18 cellular contexts compared by ENCODE assay signal in the genomic region with DNA sequence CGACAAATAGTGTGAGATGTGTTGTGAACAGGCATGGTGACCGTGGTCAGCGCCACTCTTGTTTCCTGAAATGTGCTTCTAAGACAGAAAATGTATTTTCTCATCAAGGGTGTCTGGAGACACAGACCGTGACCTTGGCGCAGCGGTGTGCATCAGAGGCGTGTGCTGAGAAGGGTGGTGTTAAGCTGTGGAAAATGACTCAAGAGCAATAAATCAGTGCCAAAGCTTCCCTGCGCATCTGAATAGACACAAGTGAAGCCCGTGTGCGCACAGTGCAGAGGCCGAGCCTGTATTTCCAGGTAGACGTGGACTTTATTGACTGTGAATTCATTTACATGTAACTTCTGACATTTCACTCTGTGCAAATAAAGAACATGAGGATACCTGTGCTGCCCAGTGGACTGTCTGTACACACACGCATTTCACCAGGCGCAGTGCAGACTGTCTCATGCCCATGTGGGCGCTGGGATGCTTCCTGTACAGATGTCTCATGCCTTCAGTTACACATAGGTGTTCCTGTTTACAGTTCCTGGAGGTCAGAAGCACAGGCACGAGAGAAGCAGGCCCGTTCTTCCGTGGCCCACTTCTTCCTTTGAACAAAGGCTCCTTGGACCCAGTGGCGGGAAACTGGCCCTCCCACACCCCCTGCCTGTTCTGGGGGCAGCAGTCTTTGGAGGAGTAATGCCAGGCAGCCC. TPM values are rescaled to one million over a fixed set of nuclear protein-coding genes. Genes with fewer than 3 reads are reported as not detected.
DNase-seq lines count a peak whose midpoint lies in the region; ATAC-seq and TF ChIP-seq lines count a peak whose summit lies in the region.
"Had no signal": no experiment of that assay in that cellular context is flagged by ENCODE, and none has a peak within 500 bp of the region (broad histone marks: within the 10 kb centered on the region; RNA-seq: fewer than 3 reads in every experiment).

No MANE protein-coding gene starts in this region.

- intact Hi-C loops in activated CD4-positive, alpha-beta memory T cell treated with anti-CD3 and anti-CD28 coated beads for 36 hours (cut with micrococcal nuclease): loop anchor here (1.0 to 2.0 kb wide), 2 partner anchors 11 to 32 kb away; a partner anchor contains a TSS
- intact Hi-C loops in IMR-90 (cut with micrococcal nuclease): no loop called here

- H3K27me3 Mint-ChIP-seq in activated CD4-positive, alpha-beta memory T cell treated with anti-CD3 and anti-CD28 coated beads for 36 hours: no peaks in the 10 kb centered on the region
- no peaks in the 10 kb centered on the region for H3K27me3 Mint-ChIP-seq in activated CD4-positive, alpha-beta memory T cell treated with anti-CD3 and anti-CD28 coated beads, Interleukin-2, amount 10 ng/mL, durations not matched to agents 7 days and 5 days
- H3K27me3 Mint-ChIP-seq in activated naive CD8-positive, alpha-beta T cell treated with anti-CD3 and anti-CD28 coated beads for 36 hours: no peaks in the 10 kb centered on the region
- H3K27me3 Mint-ChIP-seq: central memory CD8-positive, alpha-beta T cell; natural killer cell treated with Interleukin-12 subunit alpha and Interleukin-12 subunit beta and Interleukin-15 and Interleukin-18, amount 100 ng/mL, for 72 hours had no signal

- no peaks in the 10 kb centered on the region for H4K20me1 ChIP-seq in IMR-90 (ENCODE audit: insufficient read depth, low read length)
- H4K20me1 ChIP-seq in SK-N-SH (ENCODE audit: insufficient read depth): no peaks in the 10 kb centered on the region

- H3K56ac ChIP-seq in IMR-90 (ENCODE audit: extremely low read depth, insufficient read depth, low read length): no peak overlapping the region

- TF ChIP-seq EP300 in SK-N-SH (IDR thresholded peaks at IDR 0.05; ENCODE audit: borderline replicate concordance in 1 of 2, low read depth in 1 of 2, low read length in 1 of 2): no peak

- no peak overlapping the region for H4K5ac ChIP-seq in IMR-90 (ENCODE audit: low read depth, low read length)

- ATAC-seq in IMR-90 (ENCODE audit: low read depth) (no peak), HG02798 (IDR thresholded peaks at IDR 0.05; ENCODE audit: poor library complexity, unreplicated experiment) (no peak), HG03196 (IDR thresholded peaks at IDR 0.05; ENCODE audit: unreplicated experiment) (no peak)
- peak; percentile 46 for ATAC-seq in stimulated activated effector memory CD8-positive, alpha-beta T cell treated with anti-CD3 and anti-CD28 coated beads, Interleukin-12 subunit alpha, Interleukin-12 subunit beta, amount 100 ng/mL, for 72 hours
- ATAC-seq: gastrocnemius medialis; natural killer cell treated with Interleukin-12 subunit alpha and Interleukin-12 subunit beta and Interleukin-15 and Interleukin-18, amount 100 ng/mL, for 72 hours had no signal

- dilution Hi-C loops in IMR-90 (cut with HindIII; ENCODE audit: low sequenced_read_pairs, unreplicated experiment): no loop called here

- H4K8ac ChIP-seq in IMR-90 (ENCODE audit: low read depth in 2 of 2, low read length in 2 of 2): no peak overlapping the region

- no peak for TF ChIP-seq CTCF in IMR-90 (conservative IDR thresholded peaks at IDR 0.05; ENCODE audit: low read depth, low read length)
- TF ChIP-seq CTCF in SK-N-SH (IDR thresholded peaks at IDR 0.05): no peak

- H3K4ac ChIP-seq in IMR-90 (ENCODE audit: low read depth, low read length): no peak overlapping the region

- WGBS in IMR-90 (ENCODE audit: extremely low coverage in 2 of 2, insufficient read length in 1 of 2), 2 experiments: 97% methylated on average over 7 of the region's 19 CpGs; no CpG with 5 or more reads in 1 of the 2 experiments
- 96% methylated on average over 18 of the region's 19 CpGs for WGBS in SK-N-SH (ENCODE audit: low lambda C conversion rate)

- no peak overlapping the region for H3K4me3 ChIP-seq in IMR-90 (ENCODE audit: insufficient read depth, low read depth, low read length)
- no peak overlapping the region for H3K4me3 ChIP-seq in SK-N-SH (ENCODE audit: low read depth in 2 of 2, low read length in 1 of 2)
- H3K4me3 ChIP-seq: gastrocnemius medialis, tibial artery had no signal

- no peak overlapping the region for H3K23ac ChIP-seq in IMR-90 (ENCODE audit: low read depth, low read length)

- TSS peak; percentile 81 for BruUV-seq in IMR-90 (replicated peaks; lab: Mats Ljungman, UMichigan)

- no peak overlapping the region for H3K4me2 ChIP-seq in IMR-90 (ENCODE audit: low read depth, low read length)
- H3K4me2 ChIP-seq in SK-N-SH: no peak overlapping the region

- H3K27me3 ChIP-seq in IMR-90 (ENCODE audit: control insufficient read depth, insufficient read depth, low read length): no peaks in the 10 kb centered on the region
- H3K27me3 ChIP-seq in SK-N-SH (ENCODE audit: insufficient read depth): no peaks in the 10 kb centered on the region
- H3K27me3 ChIP-seq: gastrocnemius medialis, tibial artery had no signal

- peaks cover 28% of the 10 kb centered on the region for H3K4me1 Mint-ChIP-seq in activated CD4-positive, alpha-beta memory T cell treated with anti-CD3 and anti-CD28 coated beads for 36 hours (ENCODE audit: low read depth)
- peaks cover 20% of the 10 kb centered on the region for H3K4me1 Mint-ChIP-seq in activated CD4-positive, alpha-beta memory T cell treated with anti-CD3 and anti-CD28 coated beads, Interleukin-2, amount 10 ng/mL, durations not matched to agents 7 days and 5 days
- peaks cover 21% of the 10 kb centered on the region for H3K4me1 Mint-ChIP-seq in activated naive CD8-positive, alpha-beta T cell treated with anti-CD3 and anti-CD28 coated beads for 36 hours
- H3K4me1 Mint-ChIP-seq in stimulated activated effector memory CD8-positive, alpha-beta T cell treated with anti-CD3 and anti-CD28 coated beads, Interleukin-12 subunit alpha, Interleukin-12 subunit beta, amount 100 ng/mL, for 72 hours: peaks cover 5% of the 10 kb centered on the region

- no peak overlapping the region for H4K91ac ChIP-seq in IMR-90 (ENCODE audit: insufficient read depth, low read depth, low read length)

- H2BK5ac ChIP-seq in IMR-90 (ENCODE audit: low read depth, low read length, poor library complexity, severe bottlenecking): no peak overlapping the region

- H2AK5ac ChIP-seq in IMR-90 (ENCODE audit: low read depth, low read length): no peak overlapping the region

- H3K9me2 ChIP-seq in SK-N-SH: no peaks in the 10 kb centered on the region

- no peak overlapping the region for H2BK120ac ChIP-seq in IMR-90 (ENCODE audit: low read depth, low read length)

- no peak overlapping the region for H3K14ac ChIP-seq in IMR-90 (replicated peaks; ENCODE audit: low read depth, low read length)

- H3K4me3 Mint-ChIP-seq in activated CD4-positive, alpha-beta memory T cell treated with anti-CD3 and anti-CD28 coated beads for 36 hours: no peak overlapping the region
- no peak overlapping the region for H3K4me3 Mint-ChIP-seq in activated CD4-positive, alpha-beta memory T cell treated with anti-CD3 and anti-CD28 coated beads, Interleukin-2, amount 10 ng/mL, durations not matched to agents 7 days and 5 days
- H3K4me3 Mint-ChIP-seq in activated naive CD8-positive, alpha-beta T cell treated with anti-CD3 and anti-CD28 coated beads for 36 hours: no peak overlapping the region
- H3K4me3 Mint-ChIP-seq in stimulated activated effector memory CD8-positive, alpha-beta T cell treated with anti-CD3 and anti-CD28 coated beads, Interleukin-12 subunit alpha, Interleukin-12 subunit beta, amount 100 ng/mL, for 72 hours: no peak overlapping the region
- H3K4me3 Mint-ChIP-seq: natural killer cell treated with Interleukin-12 subunit alpha and Interleukin-12 subunit beta and Interleukin-15 and Interleukin-18, amount 100 ng/mL, for 72 hours had no signal

- no peak overlapping the region for H3K18ac ChIP-seq in IMR-90 (ENCODE audit: low read depth, low read length)

- H3K36me3 ChIP-seq in IMR-90 (ENCODE audit: control insufficient read depth, insufficient read depth, low read length) (peaks cover 42% of the 10 kb centered on the region), SK-N-SH (replicated peaks in 1 of 2; ENCODE audit: control insufficient read depth in 1 of 2, insufficient read depth in 2 of 2, low read length in 1 of 2) (peaks cover 4 to 45% of the 10 kb centered on the region in 2 experiments)

- no peak overlapping the region for H2AK9ac ChIP-seq in IMR-90 (replicated peaks; ENCODE audit: low read depth, low read length, poor library complexity)

- no peaks in the 10 kb centered on the region for H3K4me1 ChIP-seq in IMR-90 (ENCODE audit: control insufficient read depth, insufficient read depth, low read length)
- no peaks in the 10 kb centered on the region; a peak in 1 of 4 replicates for H3K4me1 ChIP-seq in SK-N-SH (ENCODE audit: control insufficient read depth in 1 of 2, insufficient read depth in 2 of 2, low read depth in 1 of 2, low read length in 1 of 2)
- H3K4me1 ChIP-seq: gastrocnemius medialis, tibial artery had no signal

- no peak overlapping the region for H2BK15ac ChIP-seq in IMR-90 (ENCODE audit: low read depth, low read length)

- H3K36me3 Mint-ChIP-seq in activated CD4-positive, alpha-beta memory T cell treated with anti-CD3 and anti-CD28 coated beads for 36 hours: peaks cover 26% of the 10 kb centered on the region
- peaks cover 24% of the 10 kb centered on the region for H3K36me3 Mint-ChIP-seq in activated CD4-positive, alpha-beta memory T cell treated with anti-CD3 and anti-CD28 coated beads, Interleukin-2, amount 10 ng/mL, durations not matched to agents 7 days and 5 days (ENCODE audit: low read depth)
- H3K36me3 Mint-ChIP-seq in activated naive CD8-positive, alpha-beta T cell treated with anti-CD3 and anti-CD28 coated beads for 36 hours: peaks cover 13% of the 10 kb centered on the region
- peaks cover 68% of the 10 kb centered on the region for H3K36me3 Mint-ChIP-seq in stimulated activated effector memory CD8-positive, alpha-beta T cell treated with anti-CD3 and anti-CD28 coated beads, Interleukin-12 subunit alpha, Interleukin-12 subunit beta, amount 100 ng/mL, for 72 hours

- H3K27ac ChIP-seq in IMR-90 (ENCODE audit: insufficient read depth, low read length) (no peak overlapping the region), SK-N-SH (ENCODE audit: low read depth in 2 of 2, low read length in 1 of 2) (no peak overlapping the region)
- H3K27ac ChIP-seq: gastrocnemius medialis, tibial artery had no signal

- H3K27ac Mint-ChIP-seq in activated CD4-positive, alpha-beta memory T cell treated with anti-CD3 and anti-CD28 coated beads for 36 hours: peak overlapping the region; percentile 64
- H3K27ac Mint-ChIP-seq in activated CD4-positive, alpha-beta memory T cell treated with anti-CD3 and anti-CD28 coated beads, Interleukin-2, amount 10 ng/mL, durations not matched to agents 7 days and 5 days: no peak overlapping the region
- peak overlapping the region; percentile 47 for H3K27ac Mint-ChIP-seq in activated naive CD8-positive, alpha-beta T cell treated with anti-CD3 and anti-CD28 coated beads for 36 hours
- peak overlapping the region; percentile 81 for H3K27ac Mint-ChIP-seq in stimulated activated effector memory CD8-positive, alpha-beta T cell treated with anti-CD3 and anti-CD28 coated beads, Interleukin-12 subunit alpha, Interleukin-12 subunit beta, amount 100 ng/mL, for 72 hours
- H3K27ac Mint-ChIP-seq: natural killer cell treated with Interleukin-12 subunit alpha and Interleukin-12 subunit beta and Interleukin-15 and Interleukin-18, amount 100 ng/mL, for 72 hours had no signal

- no peak overlapping the region for H2BK20ac ChIP-seq in IMR-90 (ENCODE audit: low read depth, low read length)

- no peaks in the 10 kb centered on the region for H3K9me3 ChIP-seq in IMR-90 (ENCODE audit: control insufficient read depth, insufficient read depth, low read length)
- no peaks in the 10 kb centered on the region for H3K9me3 ChIP-seq in SK-N-SH
- H3K9me3 ChIP-seq: gastrocnemius medialis, tibial artery had no signal

- H3K9me3 Mint-ChIP-seq in activated CD4-positive, alpha-beta memory T cell treated with anti-CD3 and anti-CD28 coated beads for 36 hours: no peaks in the 10 kb centered on the region
- no peaks in the 10 kb centered on the region for H3K9me3 Mint-ChIP-seq in activated CD4-positive, alpha-beta memory T cell treated with anti-CD3 and anti-CD28 coated beads, Interleukin-2, amount 10 ng/mL, durations not matched to agents 7 days and 5 days
- H3K9me3 Mint-ChIP-seq in activated naive CD8-positive, alpha-beta T cell treated with anti-CD3 and anti-CD28 coated beads for 36 hours: no peaks in the 10 kb centered on the region
- H3K9me3 Mint-ChIP-seq in stimulated activated effector memory CD8-positive, alpha-beta T cell treated with anti-CD3 and anti-CD28 coated beads, Interleukin-12 subunit alpha, Interleukin-12 subunit beta, amount 100 ng/mL, for 72 hours: no peaks in the 10 kb centered on the region
- H3K9me3 Mint-ChIP-seq: central memory CD8-positive, alpha-beta T cell; natural killer cell treated with Interleukin-12 subunit alpha and Interleukin-12 subunit beta and Interleukin-15 and Interleukin-18, amount 100 ng/mL, for 72 hours had no signal

- TF ChIP-seq POLR2A in IMR-90 (IDR thresholded peaks at IDR 0.05; ENCODE audit: low read depth, low read length): no peak

- no peaks in the 10 kb centered on the region for H3F3A ChIP-seq in SK-N-SH (replicated peaks; ENCODE audit: insufficient read depth)

- no peak overlapping the region for H3K9ac ChIP-seq in IMR-90 (ENCODE audit: low read depth, low read length)
- no peak overlapping the region for H3K9ac ChIP-seq in SK-N-SH

- TF ChIP-seq RAD21 in IMR-90 (IDR thresholded peaks at IDR 0.05; ENCODE audit: low read length) (no peak), SK-N-SH (IDR thresholded peaks at IDR 0.05; ENCODE audit: low read length) (no peak)

- no peak overlapping the region for H2AFZ ChIP-seq in IMR-90 (replicated peaks; ENCODE audit: low read length, poor library complexity)
- H2AFZ ChIP-seq in SK-N-SH (ENCODE audit: low read depth): no peak overlapping the region

- in situ Hi-C loops in IMR-90 (cut with MboI; ENCODE audit: low sequenced_read_pairs): no loop called here

- CTCF ChIA-PET in activated CD4-positive, alpha-beta memory T cell treated with anti-CD3 and anti-CD28 coated beads for 36 hours (lab: Charles Lee): no interaction called here
- CTCF ChIA-PET in activated CD4-positive, alpha-beta memory T cell treated with anti-CD3 and anti-CD28 coated beads, Interleukin-2, amount 10 ng/mL, durations not matched to agents 7 days and 5 days (lab: Charles Lee): no interaction called here
- CTCF ChIA-PET in IMR-90 (lab: Yijun Ruan, JAX) (no interaction called here), SK-N-SH (lab: Yijun Ruan, JAX) (interaction anchor here (2.9 to 3.6 kb wide), 3 partner anchors 12 to 33 kb away, joined by 13 to 22 read pairs (median 20); a partner anchor contains a TSS)

- H3K9me1 ChIP-seq in IMR-90 (ENCODE audit: insufficient read depth, low read length): 0 out of 2 replicates have a peak, but pooled peaks cover 4% of the 10 kb centered on the region

- POLR2A ChIA-PET in activated CD4-positive, alpha-beta memory T cell treated with anti-CD3 and anti-CD28 coated beads for 36 hours (lab: Charles Lee): no interaction called here
- POLR2A ChIA-PET in activated CD4-positive, alpha-beta memory T cell treated with anti-CD3 and anti-CD28 coated beads, Interleukin-2, amount 10 ng/mL, durations not matched to agents 7 days and 5 days (lab: Charles Lee): no interaction called here
- POLR2A ChIA-PET in IMR-90 (lab: Charles Lee; ENCODE audit: unreplicated experiment): no interaction called here
- POLR2A ChIA-PET in SK-N-SH (lab: Yijun Ruan, JAX): interaction anchor here (0.6 to 1.7 kb wide), 2 partner anchors 12 to 1086 kb away, joined by 3 to 6 read pairs; no protein-coding TSS in a partner anchor

- no peaks in the 10 kb centered on the region for H3K79me1 ChIP-seq in IMR-90 (ENCODE audit: low read depth in 1 of 2, low read length in 2 of 2)

- H3K79me2 ChIP-seq in SK-N-SH (ENCODE audit: insufficient read depth): no peaks in the 10 kb centered on the region

- DNase-seq in activated CD4-positive, alpha-beta memory T cell treated with anti-CD3 and anti-CD28 coated beads for 36 hours: peak; percentile 55
- DNase-seq in activated CD4-positive, alpha-beta memory T cell treated with anti-CD3 and anti-CD28 coated beads, Interleukin-2, amount 10 ng/mL, durations not matched to agents 7 days and 5 days: no peak
- DNase-seq in IMR-90 (no peak), SK-N-SH (no peak)
- no peak for DNase-seq in activated naive CD8-positive, alpha-beta T cell treated with anti-CD3 and anti-CD28 coated beads for 36 hours
- DNase-seq in stimulated activated effector memory CD8-positive, alpha-beta T cell treated with anti-CD3 and anti-CD28 coated beads, Interleukin-12 subunit alpha, Interleukin-12 subunit beta, amount 100 ng/mL, for 72 hours (ENCODE audit: low spot score in 2 of 2): no peak
- DNase-seq: activated CD8-positive, alpha-beta memory T cell treated with anti-CD3 and anti-CD28 coated beads for 24 hours; gastrocnemius medialis; NCI-H2171; NK-92 treated with Interleukin-12 subunit alpha and Interleukin-12 subunit beta, amount 100 ng/mL, for 24 hours; Right ventricle myocardium superior; T-helper 9 cell had no signal

RNA-seq across cellular contexts. Expression of a gene that starts 31.9 kb away (rescaled TPM):
- 10 to 100 TPM in 1 of 2 experiments, 1 to 10 TPM in 1; 9.1 to 11.4 TPM for total RNA-seq in activated CD4-positive, alpha-beta memory T cell treated with anti-CD3 and anti-CD28 coated beads for 36 hours
- total RNA-seq in activated CD4-positive, alpha-beta memory T cell treated with anti-CD3 and anti-CD28 coated beads, Interleukin-2, amount 10 ng/mL, durations not matched to agents 7 days and 5 days: 1 to 10 TPM; 7.0 to 7.7 TPM
- 0.56 and 0.72 TPM in 2 replicates for total RNA-seq in IMR-90 (2012; rRNA removed)
- polyA plus RNA-seq in IMR-90 (2012; rRNA removed): 0.90 and 1.6 TPM in 2 replicates
- polyA plus RNA-seq in IMR-90 (2012; cell fraction: cytosol; rRNA removed): 0.76 and 1.1 TPM in 2 replicates
- 0.25 and 0.38 TPM in 2 replicates for polyA plus RNA-seq in IMR-90 (2012; cell fraction: nucleus; rRNA removed; ENCODE audit: low replicate concordance)
- total RNA-seq in activated naive CD8-positive, alpha-beta T cell treated with anti-CD3 and anti-CD28 coated beads for 36 hours: 1 to 10 TPM; 3.8 to 4.7 TPM
- 10.4 and 11.4 TPM in 2 replicates for polyA plus RNA-seq in SK-N-SH (2012; rRNA removed)
- 9.9 and 12.2 TPM in 2 replicates for polyA plus RNA-seq in SK-N-SH (2012; cell fraction: cytosol; rRNA removed)
- polyA plus RNA-seq in SK-N-SH (2012; cell fraction: nucleus; rRNA removed): 6.8 and 10.9 TPM in 2 replicates
- total RNA-seq: lung microvascular endothelial cell had no signal
